Comparison of ENCODE assay signal across 38 cellular contexts in the genomic region with DNA sequence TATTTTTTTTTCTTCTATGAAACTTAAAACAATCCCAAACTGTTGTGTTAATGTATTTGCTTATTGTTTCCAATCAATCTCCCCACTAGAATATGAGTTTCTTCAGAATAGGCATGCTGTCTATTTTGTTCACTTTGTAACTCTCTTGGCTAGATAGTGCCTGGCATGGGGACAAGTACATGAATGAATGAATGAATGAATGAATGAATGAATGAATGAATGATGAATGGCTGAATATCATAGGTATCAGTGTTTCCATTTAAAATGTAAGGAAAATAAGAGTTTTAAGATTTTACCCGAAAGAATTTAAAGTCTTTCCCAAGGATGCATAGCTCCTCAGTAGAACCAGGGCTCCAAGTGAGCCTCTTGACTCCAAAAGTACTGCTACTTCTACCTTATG.
"Had no signal": no experiment of that assay in that cellular context is flagged by ENCODE, and none has a peak within 500 bp of the region (broad histone marks: within the 10 kb centered on the region; RNA-seq: fewer than 3 reads in every experiment).

No MANE protein-coding gene starts in this region.

- ATAC-seq: activated naive CD4-positive, alpha-beta T cell treated with anti-CD3 and anti-CD28 coated beads, Interleukin-2, amount 50 U/mL, for 72 hours; activated naive CD8-positive, alpha-beta T cell treated with anti-CD3 and anti-CD28 coated beads, Interleukin-2, amount 50 U/mL, for 24 hours; activated T-cell treated with anti-CD3 and anti-CD28 coated beads, Interleukin-2, amount 50 U/mL, for 4 hours; activated T-cell treated with anti-CD3 and anti-CD28 coated beads, Interleukin-2, amount 50 U/mL, for 72 hours; activated T-helper 17 cell treated with anti-CD3 and anti-CD28 coated beads, Interleukin-2, amount 50 U/mL, for 72 hours; body of pancreas had no signal

- H3K4me3 ChIP-seq: adrenal gland, ascending aorta, body of pancreas, breast epithelium, cardiac muscle cell had no signal

- H3K27ac Mint-ChIP-seq: activated naive CD4-positive, alpha-beta T cell treated with anti-CD3 and anti-CD28 coated beads for 36 hours; activated naive CD4-positive, alpha-beta T cell treated with anti-CD3 and anti-CD28 coated beads, Interleukin-2, amount 10 ng/mL, durations not matched to agents 7 days and 5 days; activated naive CD4-positive, alpha-beta T cell treated with anti-CD3 and anti-CD28 coated beads, Interleukin-2, amount 50 U/mL, for 24 hours; activated naive CD4-positive, alpha-beta T cell treated with anti-CD3 and anti-CD28 coated beads, Interleukin-2, amount 50 U/mL, for 72 hours; activated naive CD8-positive, alpha-beta T cell; activated naive CD8-positive, alpha-beta T cell treated with anti-CD3 and anti-CD28 coated beads for 36 hours; activated naive CD8-positive, alpha-beta T cell treated with anti-CD3 and anti-CD28 coated beads, Interleukin-2, amount 10 ng/mL, durations not matched to agents 7 days and 5 days; activated naive CD8-positive, alpha-beta T cell treated with anti-CD3 and anti-CD28 coated beads, Interleukin-2, amount 50 U/mL, for 24 hours; activated T-cell treated with anti-CD3 and anti-CD28 coated beads, Interleukin-2, amount 50 U/mL, for 24 hours; activated T-cell treated with anti-CD3 and anti-CD28 coated beads, Interleukin-2, amount 50 U/mL, for 72 hours; activated T-helper 1 cell treated with anti-CD3 and anti-CD28 coated beads, Interleukin-12 subunit alpha, Interleukin-12 subunit beta, Interleukin-2, Interleukin-4 antibody, amounts not matched to agents 30 ng/mL and 10 ng/mL and 1 ng/mL, durations not matched to agents 14 hours and 24 hours and 36 hours; activated T-helper 17 cell treated with anti-CD3 and anti-CD28 coated beads, Interleukin-2, amount 50 U/mL, for 72 hours; activated T-helper 2 cell treated with anti-CD3 and anti-CD28 coated beads, Interferon-gamma antibody, Interleukin-2, Interleukin-4, amounts not matched to agents 10 μg/mL and 5 μg/mL and 100 μg/mL, durations not matched to agents 14 hours and 24 hours and 36 hours; brain had no signal

- H3K4me1 ChIP-seq: adrenal gland, body of pancreas, breast epithelium had no signal

- H3K27me3 ChIP-seq: adrenal gland, ascending aorta, body of pancreas, brain microvascular endothelial cell, breast epithelium, cardiac muscle cell had no signal

- H3K36me3 Mint-ChIP-seq: activated naive CD4-positive, alpha-beta T cell treated with anti-CD3 and anti-CD28 coated beads, Interleukin-2, amount 50 U/mL, for 24 hours; activated naive CD8-positive, alpha-beta T cell treated with anti-CD3 and anti-CD28 coated beads for 36 hours; activated naive CD8-positive, alpha-beta T cell treated with anti-CD3 and anti-CD28 coated beads, Interleukin-2, amount 10 ng/mL, durations not matched to agents 7 days and 5 days; brain had no signal

- H3K4me3 Mint-ChIP-seq: activated naive CD4-positive, alpha-beta T cell treated with anti-CD3 and anti-CD28 coated beads for 36 hours; activated naive CD4-positive, alpha-beta T cell treated with anti-CD3 and anti-CD28 coated beads, Interleukin-2, amount 10 ng/mL, durations not matched to agents 7 days and 5 days; activated naive CD4-positive, alpha-beta T cell treated with anti-CD3 and anti-CD28 coated beads, Interleukin-2, amount 50 U/mL, for 24 hours; activated naive CD8-positive, alpha-beta T cell; activated naive CD8-positive, alpha-beta T cell treated with anti-CD3 and anti-CD28 coated beads for 36 hours; activated naive CD8-positive, alpha-beta T cell treated with anti-CD3 and anti-CD28 coated beads, Interleukin-2, amount 10 ng/mL, durations not matched to agents 7 days and 5 days; activated naive CD8-positive, alpha-beta T cell treated with anti-CD3 and anti-CD28 coated beads, Interleukin-2, amount 50 U/mL, for 24 hours; activated T-cell treated with anti-CD3 and anti-CD28 coated beads, Interleukin-2, amount 50 U/mL, for 24 hours; activated T-cell treated with anti-CD3 and anti-CD28 coated beads, Interleukin-2, amount 50 U/mL, for 4 hours; activated T-cell treated with anti-CD3 and anti-CD28 coated beads, Interleukin-2, amount 50 U/mL, for 72 hours; activated T-helper 1 cell treated with anti-CD3 and anti-CD28 coated beads, Interleukin-12 subunit alpha, Interleukin-12 subunit beta, Interleukin-2, Interleukin-4 antibody, amounts not matched to agents 30 ng/mL and 10 ng/mL and 1 ng/mL, durations not matched to agents 14 hours and 24 hours and 36 hours; activated T-helper 17 cell treated with anti-CD3 and anti-CD28 coated beads, Interleukin-2, amount 50 U/mL, for 72 hours; brain; central memory CD8-positive, alpha-beta T cell had no signal

- H3K9me3 Mint-ChIP-seq: activated naive CD4-positive, alpha-beta T cell treated with anti-CD3 and anti-CD28 coated beads for 36 hours; activated naive CD4-positive, alpha-beta T cell treated with anti-CD3 and anti-CD28 coated beads, Interleukin-2, amount 50 U/mL, for 24 hours; activated naive CD8-positive, alpha-beta T cell treated with anti-CD3 and anti-CD28 coated beads for 36 hours; activated naive CD8-positive, alpha-beta T cell treated with anti-CD3 and anti-CD28 coated beads, Interleukin-2, amount 50 U/mL, for 24 hours; activated T-cell treated with anti-CD3 and anti-CD28 coated beads, Interleukin-2, amount 50 U/mL, for 24 hours; activated T-cell treated with anti-CD3 and anti-CD28 coated beads, Interleukin-2, amount 50 U/mL, for 4 hours; central memory CD8-positive, alpha-beta T cell had no signal

- H3K27ac ChIP-seq: adrenal gland, body of pancreas, brain microvascular endothelial cell, breast epithelium, cardiac muscle cell had no signal

- H3K27me3 Mint-ChIP-seq: activated naive CD4-positive, alpha-beta T cell treated with anti-CD3 and anti-CD28 coated beads, Interleukin-2, amount 50 U/mL, for 24 hours; activated naive CD8-positive, alpha-beta T cell; activated naive CD8-positive, alpha-beta T cell treated with anti-CD3 and anti-CD28 coated beads for 36 hours; activated naive CD8-positive, alpha-beta T cell treated with anti-CD3 and anti-CD28 coated beads, Interleukin-2, amount 10 ng/mL, durations not matched to agents 7 days and 5 days; activated naive CD8-positive, alpha-beta T cell treated with anti-CD3 and anti-CD28 coated beads, Interleukin-2, amount 50 U/mL, for 24 hours; activated T-cell treated with anti-CD3 and anti-CD28 coated beads, Interleukin-2, amount 50 U/mL, for 24 hours; activated T-helper 17 cell treated with anti-CD3 and anti-CD28 coated beads, Interleukin-2, amount 50 U/mL, for 72 hours; central memory CD8-positive, alpha-beta T cell had no signal

- H3K9me3 ChIP-seq: adrenal gland, ascending aorta, body of pancreas, breast epithelium had no signal

- DNase-seq: activated effector memory CD4-positive, alpha-beta T cell treated with anti-CD3 and anti-CD28 coated beads, Interleukin-2, amount 50 U/mL, for 16 hours; activated effector memory CD4-positive, alpha-beta T cell treated with Interleukin-2 at 50 U/mL for 16 hours; activated gamma-delta T cell; activated gamma-delta T cell treated with Interleukin-2 at 50 U/mL for 16 hours; activated naive CD4-positive, alpha-beta T cell; activated naive CD4-positive, alpha-beta T cell treated with anti-CD3 and anti-CD28 coated beads for 36 hours; activated naive CD4-positive, alpha-beta T cell treated with anti-CD3 and anti-CD28 coated beads, Interleukin-2, amount 10 ng/mL, durations not matched to agents 7 days and 5 days; activated naive CD4-positive, alpha-beta T cell treated with anti-CD3 and anti-CD28 coated beads, Interleukin-2, amount 50 U/mL, for 16 hours; activated naive CD4-positive, alpha-beta T cell treated with Interleukin-2 at 50 U/mL for 16 hours; activated naive CD8-positive, alpha-beta T cell treated with anti-CD3 and anti-CD28 coated beads for 36 hours; activated naive CD8-positive, alpha-beta T cell treated with anti-CD3 and anti-CD28 coated beads, Interleukin-2, amount 10 ng/mL, durations not matched to agents 7 days and 5 days; activated naive CD8-positive, alpha-beta T cell treated with anti-CD3 and anti-CD28 coated beads, Interleukin-2, amount 50 U/mL, for 24 hours; activated T-cell treated with anti-CD3 and anti-CD28 coated beads, Interleukin-2, amount 50 U/mL, for 1 hour; activated T-cell treated with anti-CD3 and anti-CD28 coated beads, Interleukin-2, amount 50 U/mL, for 24 hours; activated T-cell treated with anti-CD3 and anti-CD28 coated beads, Interleukin-2, amount 50 U/mL, for 4 hours; activated T-cell treated with anti-CD3 and anti-CD28 coated beads, Interleukin-2, amount 50 U/mL, for 72 hours; adrenal gland; amniotic stem cell; amygdala; anterior cingulate cortex; aorta; body of pancreas; brain microvascular endothelial cell; central memory CD4-positive, alpha-beta T cell; cerebellar nuclear complex had no signal

- FAIRE-seq: astrocyte, bronchial epithelial cell had no signal

- H3K36me3 ChIP-seq: adrenal gland, ascending aorta, brain microvascular endothelial cell, breast epithelium, cardiac muscle cell had no signal

- H3K4me1 Mint-ChIP-seq: activated naive CD4-positive, alpha-beta T cell treated with anti-CD3 and anti-CD28 coated beads, Interleukin-2, amount 10 ng/mL, durations not matched to agents 7 days and 5 days; activated naive CD8-positive, alpha-beta T cell treated with anti-CD3 and anti-CD28 coated beads for 36 hours; activated naive CD8-positive, alpha-beta T cell treated with anti-CD3 and anti-CD28 coated beads, Interleukin-2, amount 10 ng/mL, durations not matched to agents 7 days and 5 days; central memory CD8-positive, alpha-beta T cell had no signal
